Comparison of ENCODE assay signal across 8 cellular contexts in the genomic region with DNA sequence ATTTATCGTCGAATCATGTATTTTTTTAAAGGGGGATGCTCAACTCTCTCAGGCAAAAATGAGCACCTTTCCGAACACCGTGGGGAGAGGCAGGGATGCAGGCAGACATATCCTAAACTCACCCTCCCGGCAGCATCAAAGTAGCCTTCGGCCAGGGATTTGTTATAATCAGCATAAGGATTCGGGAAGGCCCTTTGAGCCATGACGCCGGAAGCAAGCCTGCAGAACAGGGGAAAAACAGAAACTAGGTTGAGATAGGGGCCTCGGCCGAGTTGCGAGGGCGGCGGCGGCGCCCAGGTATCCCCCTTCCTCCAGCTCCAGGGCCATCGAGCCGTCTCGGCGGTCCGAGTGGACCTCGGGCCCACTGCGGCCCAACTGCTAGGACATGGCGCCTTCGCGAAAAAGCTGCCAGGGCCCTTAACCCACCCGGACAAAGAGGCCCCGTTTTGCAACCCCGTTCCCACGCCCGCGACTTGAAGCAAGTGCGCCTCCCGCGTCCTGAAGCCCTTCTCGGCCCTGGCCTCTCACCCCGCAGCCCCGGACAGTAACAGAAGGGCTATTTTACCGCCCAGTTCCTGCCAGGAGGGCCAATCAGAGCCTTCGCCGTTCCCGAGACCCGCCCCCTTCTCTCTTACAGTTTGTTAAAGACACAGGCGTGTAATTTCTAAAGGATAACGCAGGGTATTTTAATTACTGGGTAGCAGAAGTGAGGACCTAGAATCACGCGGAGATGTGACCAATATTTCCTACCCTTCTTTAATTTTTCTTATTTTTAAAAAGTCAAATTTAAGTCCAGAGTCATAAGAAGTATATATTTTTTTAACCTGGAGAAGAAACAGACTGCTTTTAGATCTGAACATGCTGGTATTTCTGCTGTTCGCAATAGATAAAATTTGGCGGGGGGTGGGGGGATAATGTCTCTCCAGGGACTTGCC. TPM values are rescaled to one million over a fixed set of nuclear protein-coding genes. Genes with fewer than 3 reads are reported as not detected.
DNase-seq lines count a peak whose midpoint lies in the region; ATAC-seq, FAIRE-seq and TF ChIP-seq lines count a peak whose summit lies in the region.

TSS of gene LANCL1 (minus strand) at position 566 of the 935 bp plus-strand sequence. CDS start at position 203, 363 bp downstream.

- peak; percentile 100 for ATAC-seq in GM18868 (IDR thresholded peaks at IDR 0.05; ENCODE audit: unreplicated experiment)
- ATAC-seq in HG03108 (IDR thresholded peaks at IDR 0.05; ENCODE audit: unreplicated experiment), result peak; percentile 100

- peaks cover 3% of the 10 kb centered on the region; the same call in 1 of the 2 replicates for H3K36me3 ChIP-seq in ACC112 (ENCODE audit: insufficient read depth, low read length)
- peaks cover 4% of the 10 kb centered on the region for H3K36me3 ChIP-seq in bronchial epithelial cell (ENCODE audit: control insufficient read depth, insufficient read depth, low read length)
- H3K36me3 ChIP-seq in small intestine (ENCODE audit: control insufficient read depth in 2 of 2, insufficient read depth in 2 of 2, low read length in 2 of 2), result peaks cover 0 to 3% of the 10 kb centered on the region in 2 donors

- peak within 1 kb of the TSS; percentile 98 for H2AFZ ChIP-seq in ACC112 (ENCODE audit: low read length, unreplicated experiment)

- FAIRE-seq in bronchial epithelial cell (lab: Jason Lieb, UNC) (no peak), small intestine (lab: Jason Lieb, UNC) (no peak)

- H3K4me3 ChIP-seq in ACC112 (ENCODE audit: low read depth, low read length), result peak within 1 kb of the TSS; percentile 99
- peak within 1 kb of the TSS; percentile 85 for H3K4me3 ChIP-seq in WI38 (ENCODE audit: low read depth, low read length)
- peak within 1 kb of the TSS; percentile 85 for H3K4me3 ChIP-seq in bronchial epithelial cell (ENCODE audit: low read depth, low read length)
- H3K4me3 ChIP-seq in small intestine (ENCODE audit: low read depth in 1 of 2, low read length in 2 of 2), result peak within 1 kb of the TSS; percentile 72 to 85

- 1% methylated on average over 48 to 49 of the region's 49 CpGs for WGBS in small intestine, 3 donors

- H3K27me3 ChIP-seq in ACC112 (ENCODE audit: insufficient read depth, low read length), result no peaks in the 10 kb centered on the region
- H3K27me3 ChIP-seq in bronchial epithelial cell (ENCODE audit: control insufficient read depth, insufficient read depth, low read length), result no peaks in the 10 kb centered on the region
- H3K27me3 ChIP-seq in small intestine (ENCODE audit: control insufficient read depth in 2 of 2, insufficient read depth in 2 of 2, low read length in 2 of 2), result no peaks in the 10 kb centered on the region

- H3K79me2 ChIP-seq in ACC112 (ENCODE audit: control insufficient read depth, insufficient read depth, low read length, unreplicated experiment), result peaks cover 5% of the 10 kb centered on the region

- H3K27ac ChIP-seq in ACC112 (ENCODE audit: low read depth, low read length), result peak within 1 kb of the TSS; percentile 12; the same call in 1 of the 2 replicates
- H3K27ac ChIP-seq in small intestine (ENCODE audit: low read depth in 1 of 2, low read length in 1 of 2), result peak within 1 kb of the TSS; percentile 60 to 96

- DNase-seq in NCI-H2196 treated with DMSO at 0.1 percent for 48 hours (lab: John Stamatoyannopoulos, UW; ENCODE audit: unreplicated experiment) (peak; percentile 88), bronchial epithelial cell (ENCODE audit: low read depth) (peak; percentile 78), iPS-NIHi11 (ENCODE audit: low spot score) (peak; percentile 94), small intestine (peak; percentile 91)

- H3K4me1 ChIP-seq in ACC112 (ENCODE audit: control insufficient read depth, insufficient read depth, low read length, unreplicated experiment) (no peaks in the 10 kb centered on the region), small intestine (ENCODE audit: control insufficient read depth in 2 of 2, insufficient read depth in 1 of 2, low read depth in 1 of 2, low read length in 1 of 2) (no peaks in the 10 kb centered on the region)

- TF ChIP-seq CTCF in WI38 (IDR thresholded peaks at IDR 0.05; ENCODE audit: low read depth, low read length), result no peak
- no peak for TF ChIP-seq CTCF in bronchial epithelial cell (IDR thresholded peaks at IDR 0.05; ENCODE audit: insufficient read depth, low read length, severe bottlenecking)

- H3K9me3 ChIP-seq in small intestine (ENCODE audit: control insufficient read depth, low read depth), result no peaks in the 10 kb centered on the region

RNA-seq across cellular contexts. Expression of gene LANCL1, which starts in this region (rescaled TPM):
- 19.5 and 22.7 TPM in 2 replicates for total RNA-seq in bronchial epithelial cell
- 10 to 100 TPM in 1 of 3 donors, 1 to 10 TPM in 2; 8.6 to 21.4 (median 8.9) TPM for polyA plus RNA-seq in small intestine

Comparison
In these comparisons a context has a peak if more than half of its experiments do, and no peak if none do; other contexts are left out.
1. Peak in every context shown above with its lines: DNase-seq, ATAC-seq, H3K4me3 ChIP-seq and H3K27ac ChIP-seq.